Comparison of ENCODE assay signal across 1 cellular context in genomic region chr7:8389898-8390642, GRCh38.
TF ChIP-seq lines count a peak whose summit lies in the region.

No MANE protein-coding gene starts in this region.

TF ChIP-seq in K562, 482 proteins besides CTCF, POLR2A, EP300 and RAD21 (continued from another document):
- TF ChIP-seq ZMIZ1 (IDR thresholded peaks at IDR 0.05; ENCODE audit: low read depth in 2 of 2, low read length in 2 of 2) (no peak), FOXA3 (CRISPR knock-in tag; conservative IDR thresholded peaks at IDR 0.05 in 1 of 2, IDR thresholded peaks at IDR 0.05 in 1 of 2) (0 out of 4 replicates have a peak, but pooled peaks of 1 of the 2 experiments have one; percentile 12), NRF1 (conservative IDR thresholded peaks at IDR 0.05 in 1 of 2, IDR thresholded peaks at IDR 0.05 in 1 of 2) (peak in 1 of 2 experiments; percentile 50; a peak in 2 of 4 replicates), FOXK2 (conservative IDR thresholded peaks at IDR 0.05 in 1 of 2, IDR thresholded peaks at IDR 0.05 in 1 of 2; ENCODE audit: low read depth in 2 of 2) (peak; percentile 67 to 74), TCF7L2 (IDR thresholded peaks at IDR 0.05; ENCODE audit: low read depth, low read length) (no peak), RB1 (IDR thresholded peaks at IDR 0.05; ENCODE audit: low read depth) (0 out of 2 replicates have a peak, but pooled peaks have one; percentile 18), ZBTB26 (CRISPR knock-in tag; IDR thresholded peaks at IDR 0.05) (no peak), NCOA4 (IDR thresholded peaks at IDR 0.05; ENCODE audit: partially characterized antibody) (no peak)
